ENCODE assay signal across 26 cellular contexts in genomic region chr1:225859151-225859550, GRCh38. TPM values are rescaled to one million over a fixed set of nuclear protein-coding genes. Genes with fewer than 3 reads are reported as not detected.
"Had no signal": no experiment of that assay in that cellular context is flagged by ENCODE, and none has a peak within 500 bp of the region (broad histone marks: within the 10 kb centered on the region; RNA-seq: fewer than 3 reads in every experiment).

No MANE protein-coding gene starts in this region.

- H3K36me3 ChIP-seq: neural progenitor cell, ovary had no signal

- H3K9me3 ChIP-seq: esophagus squamous epithelium, mucosa of descending colon, ovary, psoas muscle, sigmoid colon, thoracic aorta, tibial nerve, upper lobe of left lung had no signal

- H3K4me3 ChIP-seq: esophagus squamous epithelium, lung, mucosa of descending colon, neural progenitor cell, ovary, psoas muscle, sigmoid colon, thoracic aorta, tibial nerve, upper lobe of left lung had no signal

- H3K27ac ChIP-seq: esophagus squamous epithelium, neural progenitor cell, ovary, psoas muscle, sigmoid colon, thoracic aorta, tibial nerve, upper lobe of left lung had no signal

- ATAC-seq: mucosa of descending colon; psoas muscle; right cardiac atrium; stimulated activated effector memory CD8-positive, alpha-beta T cell treated with anti-CD3 and anti-CD28 coated beads, Interleukin-12 subunit alpha, Interleukin-12 subunit beta, amount 100 ng/mL, for 72 hours; stimulated activated naive CD8-positive, alpha-beta T cell treated with anti-CD3 and anti-CD28 coated beads, Interleukin-15, Interleukin-2, amounts not matched to agents 100 U/mL and 50 U/mL, for 24 hours had no signal

- H3K27me3 ChIP-seq: esophagus squamous epithelium, neural progenitor cell, ovary, sigmoid colon, tibial nerve, upper lobe of left lung had no signal

- H3K4me1 Mint-ChIP-seq: memory B cell, mesothelial cell of epicardium, nephron, neural progenitor cell had no signal

- H3K4me1 ChIP-seq: neural progenitor cell, psoas muscle, tibial nerve had no signal

- H3K4me3 Mint-ChIP-seq: memory B cell; mesothelial cell of epicardium; nephron; neural progenitor cell; stimulated activated effector memory CD8-positive, alpha-beta T cell treated with anti-CD3 and anti-CD28 coated beads, Interleukin-12 subunit alpha, Interleukin-12 subunit beta, amount 100 ng/mL, for 72 hours had no signal

- H3K9me3 Mint-ChIP-seq: memory B cell; mesothelial cell of epicardium; naive B cell; nephron; neural progenitor cell; stimulated activated effector memory CD8-positive, alpha-beta T cell treated with anti-CD3 and anti-CD28 coated beads, Interleukin-12 subunit alpha, Interleukin-12 subunit beta, amount 100 ng/mL, for 72 hours had no signal

- H3K27ac Mint-ChIP-seq: memory B cell, mesothelial cell of epicardium, nephron, neural progenitor cell had no signal

- H3K36me3 Mint-ChIP-seq: neural progenitor cell had no signal

- H3K27me3 Mint-ChIP-seq: memory B cell, naive B cell had no signal

- DNase-seq: effector CD8-positive, alpha-beta T cell; erythroblast; esophagus squamous epithelium; foreskin melanocyte; head of caudate nucleus; naive B cell; nucleus accumbens; ovary; right cardiac atrium; sigmoid colon; stimulated activated CD4-positive, alpha-beta T cell treated with anti-CD3 and anti-CD28 coated beads, Interleukin-2, amount 100 ng/mL, for 24 hours; stimulated activated CD4-positive, alpha-beta T cell treated with anti-CD3 and anti-CD28 coated beads, Interleukin-4, amount 100 ng/mL, for 24 hours; stimulated activated naive CD8-positive, alpha-beta T cell treated with anti-CD3 and anti-CD28 coated beads, Interleukin-15, Interleukin-2, amounts not matched to agents 100 U/mL and 50 U/mL, for 24 hours; upper lobe of left lung had no signal

RNA-seq across cellular contexts. Expression of gene LEFTY1, which starts 29.8 kb away (rescaled TPM):
- total RNA-seq: cerebellum, esophagus squamous epithelium, sigmoid colon, thoracic aorta had no signal
- polyA plus RNA-seq: keratinocyte had no signal
